In the genomic region with DNA sequence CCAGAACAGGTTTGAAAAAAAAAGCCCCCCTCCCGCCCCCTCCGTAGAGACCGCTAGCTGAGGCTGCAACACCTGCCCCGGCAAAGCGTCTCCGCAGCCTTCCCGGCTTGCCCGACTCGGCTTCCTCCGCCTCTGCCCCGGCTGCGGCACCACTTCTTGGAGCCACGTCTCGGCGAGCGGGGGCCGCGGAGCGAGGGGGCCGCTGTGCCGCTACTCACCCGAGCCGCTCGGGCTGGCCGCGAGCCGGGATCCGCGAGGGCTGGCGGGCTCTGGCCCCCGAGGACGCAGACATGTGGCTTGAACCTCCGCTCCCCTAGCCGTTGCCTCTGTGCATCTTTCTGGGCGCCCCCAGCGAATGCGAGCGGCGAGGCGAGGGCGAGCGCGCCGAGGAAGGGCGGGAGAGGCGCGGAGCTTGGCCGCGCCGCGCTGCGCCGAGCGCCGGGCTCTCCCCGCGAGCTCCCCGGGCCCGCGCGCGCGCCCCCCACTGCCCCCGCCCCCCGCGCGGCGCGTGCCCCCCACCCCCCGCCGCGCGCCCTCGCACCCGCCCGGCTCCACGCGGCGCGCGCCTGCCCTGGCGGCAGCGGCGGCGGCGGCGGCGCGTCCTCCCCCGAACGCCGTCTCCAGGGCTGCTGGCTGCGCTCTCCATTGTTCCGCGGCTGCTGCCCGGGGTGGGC, we compare ENCODE assay signal across 8 cellular contexts.
DNase-seq lines count a peak whose midpoint lies in the region; ATAC-seq and TF ChIP-seq lines count a peak whose summit lies in the region.

No MANE protein-coding gene starts in this region.

- H3K9ac ChIP-seq in SK-N-SH = no peak overlapping the region

- H3K9me3 ChIP-seq in SK-N-SH (no peaks in the 10 kb centered on the region), iPS-18c (ENCODE audit: control insufficient read depth, insufficient read depth, low read length) (no peaks in the 10 kb centered on the region)

- no peak for TF ChIP-seq CTCF in SK-N-SH (IDR thresholded peaks at IDR 0.05)

- H3K27me3 ChIP-seq in SK-N-SH (ENCODE audit: insufficient read depth) = peaks cover 28% of the 10 kb centered on the region

- H3K79me2 ChIP-seq in SK-N-SH (ENCODE audit: insufficient read depth) = no peaks in the 10 kb centered on the region

- H3K9me2 ChIP-seq in SK-N-SH = no peaks in the 10 kb centered on the region

- H3F3A ChIP-seq in SK-N-SH (replicated peaks; ENCODE audit: insufficient read depth) = no peaks in the 10 kb centered on the region

- H3K4me3 ChIP-seq in SK-N-SH (ENCODE audit: low read depth in 2 of 2, low read length in 1 of 2) (peak overlapping the region in 1 of 2 experiments; percentile 24; a peak in 2 of 4 replicates), iPS-18c (ENCODE audit: insufficient read depth, low read depth, low read length) (peak overlapping the region; percentile 60)

- ATAC-seq in HG02678 (IDR thresholded peaks at IDR 0.05; ENCODE audit: unreplicated experiment) = no peak

- POLR2A ChIA-PET in SK-N-SH (lab: Yijun Ruan, JAX) = no interaction called here

- TF ChIP-seq EP300 in SK-N-SH (IDR thresholded peaks at IDR 0.05; ENCODE audit: borderline replicate concordance in 1 of 2, low read depth in 1 of 2, low read length in 1 of 2) = no peak

- no peak for TF ChIP-seq RAD21 in SK-N-SH (IDR thresholded peaks at IDR 0.05; ENCODE audit: low read length)

- DNase-seq in NCI-H2081 (lab: John Stamatoyannopoulos, UW) = peak; percentile 41 to 65
- DNase-seq in NCI-H2081 treated with DMSO at 0.1 percent for 48 hours (lab: John Stamatoyannopoulos, UW) = no peak
- DNase-seq in SK-N-SH = peak; percentile 75
- DNase-seq in substantia nigra (lab: John Stamatoyannopoulos, UW) = peak in 42 of 49 donors; percentile 11 to 79 (median 59)
- DNase-seq in stimulated activated naive CD4-positive, alpha-beta T cell (lab: John Stamatoyannopoulos, UW) = no peak
- DNase-seq in stimulated activated CD4-positive, alpha-beta T cell treated with anti-CD3 and anti-CD28 coated beads, Interleukin-4, amount 100 ng/mL, for 4 hours = no peak

- H3K27ac ChIP-seq in SK-N-SH (ENCODE audit: low read depth in 2 of 2, low read length in 1 of 2) (no peak overlapping the region), substantia nigra (ENCODE audit: low read depth, low read length, poor library complexity, severe bottlenecking) (peak overlapping the region; percentile 90)

- peak overlapping the region; percentile 60; the same call in 1 of the 2 replicates for H3K4me2 ChIP-seq in SK-N-SH

- no peak overlapping the region for H2AFZ ChIP-seq in SK-N-SH (ENCODE audit: low read depth)

- WGBS in SK-N-SH (ENCODE audit: low lambda C conversion rate) = 4% methylated on average over 25 of the region's 96 CpGs

- H3K36me3 ChIP-seq in SK-N-SH (replicated peaks in 1 of 2; ENCODE audit: control insufficient read depth in 1 of 2, insufficient read depth in 2 of 2, low read length in 1 of 2) = no peaks in the 10 kb centered on the region

- CTCF ChIA-PET in SK-N-SH (lab: Yijun Ruan, JAX) = no interaction called here

- H4K20me1 ChIP-seq in SK-N-SH (ENCODE audit: insufficient read depth) = no peaks in the 10 kb centered on the region

- H3K4me1 ChIP-seq in SK-N-SH (ENCODE audit: control insufficient read depth in 1 of 2, insufficient read depth in 2 of 2, low read depth in 1 of 2, low read length in 1 of 2) = no peaks in the 10 kb centered on the region; a peak in 1 of 4 replicates

TF ChIP-seq in SK-N-SH, 30 proteins besides CTCF, POLR2A, EP300 and RAD21:
- TF ChIP-seq, protein P1, sequence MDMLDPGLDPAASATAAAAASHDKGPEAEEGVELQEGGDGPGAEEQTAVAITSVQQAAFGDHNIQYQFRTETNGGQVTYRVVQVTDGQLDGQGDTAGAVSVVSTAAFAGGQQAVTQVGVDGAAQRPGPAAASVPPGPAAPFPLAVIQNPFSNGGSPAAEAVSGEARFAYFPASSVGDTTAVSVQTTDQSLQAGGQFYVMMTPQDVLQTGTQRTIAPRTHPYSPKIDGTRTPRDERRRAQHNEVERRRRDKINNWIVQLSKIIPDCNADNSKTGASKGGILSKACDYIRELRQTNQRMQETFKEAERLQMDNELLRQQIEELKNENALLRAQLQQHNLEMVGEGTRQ (IDR thresholded peaks at IDR 0.05; ENCODE audit: borderline replicate concordance, low read depth, low read length) = no peak
- no peak for TF ChIP-seq GATA2 (CRISPR knock-in tag; IDR thresholded peaks at IDR 0.05)
- TF ChIP-seq TAF1 (IDR thresholded peaks at IDR 0.05; ENCODE audit: borderline replicate concordance, low read depth, low read length) = no peak
- TF ChIP-seq TEAD4 (IDR thresholded peaks at IDR 0.05; ENCODE audit: borderline replicate concordance, insufficient read depth) = no peak
- TF ChIP-seq, protein P2, sequence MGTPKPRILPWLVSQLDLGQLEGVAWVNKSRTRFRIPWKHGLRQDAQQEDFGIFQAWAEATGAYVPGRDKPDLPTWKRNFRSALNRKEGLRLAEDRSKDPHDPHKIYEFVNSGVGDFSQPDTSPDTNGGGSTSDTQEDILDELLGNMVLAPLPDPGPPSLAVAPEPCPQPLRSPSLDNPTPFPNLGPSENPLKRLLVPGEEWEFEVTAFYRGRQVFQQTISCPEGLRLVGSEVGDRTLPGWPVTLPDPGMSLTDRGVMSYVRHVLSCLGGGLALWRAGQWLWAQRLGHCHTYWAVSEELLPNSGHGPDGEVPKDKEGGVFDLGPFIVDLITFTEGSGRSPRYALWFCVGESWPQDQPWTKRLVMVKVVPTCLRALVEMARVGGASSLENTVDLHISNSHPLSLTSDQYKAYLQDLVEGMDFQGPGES (IDR thresholded peaks at IDR 0.05; ENCODE audit: low read depth, low read length) = no peak
- TF ChIP-seq SIN3A (IDR thresholded peaks at IDR 0.05; ENCODE audit: borderline replicate concordance, low read depth, low read length) = no peak
- TF ChIP-seq FOXJ3 (CRISPR knock-in tag; IDR thresholded peaks at IDR 0.05) = no peak
- TF ChIP-seq, protein P3, sequence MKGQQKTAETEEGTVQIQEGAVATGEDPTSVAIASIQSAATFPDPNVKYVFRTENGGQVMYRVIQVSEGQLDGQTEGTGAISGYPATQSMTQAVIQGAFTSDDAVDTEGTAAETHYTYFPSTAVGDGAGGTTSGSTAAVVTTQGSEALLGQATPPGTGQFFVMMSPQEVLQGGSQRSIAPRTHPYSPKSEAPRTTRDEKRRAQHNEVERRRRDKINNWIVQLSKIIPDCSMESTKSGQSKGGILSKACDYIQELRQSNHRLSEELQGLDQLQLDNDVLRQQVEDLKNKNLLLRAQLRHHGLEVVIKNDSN (IDR thresholded peaks at IDR 0.05; ENCODE audit: borderline replicate concordance, low read depth) = no peak
- TF ChIP-seq FOXM1 (IDR thresholded peaks at IDR 0.05; ENCODE audit: low read depth) = no peak
- TF ChIP-seq GABPA (IDR thresholded peaks at IDR 0.05; ENCODE audit: low read depth) = no peak
- TF ChIP-seq TCF12 (IDR thresholded peaks at IDR 0.05) = no peak
- no peak for TF ChIP-seq ELF1 (IDR thresholded peaks at IDR 0.05)
- no peak for TF ChIP-seq SMC3 (IDR thresholded peaks at IDR 0.05; ENCODE audit: low read depth, low read length)
- no peak for TF ChIP-seq EZH2phosphoT487 (IDR thresholded peaks at IDR 0.05; ENCODE audit: borderline replicate concordance, low read depth)
- TF ChIP-seq, protein P4, sequence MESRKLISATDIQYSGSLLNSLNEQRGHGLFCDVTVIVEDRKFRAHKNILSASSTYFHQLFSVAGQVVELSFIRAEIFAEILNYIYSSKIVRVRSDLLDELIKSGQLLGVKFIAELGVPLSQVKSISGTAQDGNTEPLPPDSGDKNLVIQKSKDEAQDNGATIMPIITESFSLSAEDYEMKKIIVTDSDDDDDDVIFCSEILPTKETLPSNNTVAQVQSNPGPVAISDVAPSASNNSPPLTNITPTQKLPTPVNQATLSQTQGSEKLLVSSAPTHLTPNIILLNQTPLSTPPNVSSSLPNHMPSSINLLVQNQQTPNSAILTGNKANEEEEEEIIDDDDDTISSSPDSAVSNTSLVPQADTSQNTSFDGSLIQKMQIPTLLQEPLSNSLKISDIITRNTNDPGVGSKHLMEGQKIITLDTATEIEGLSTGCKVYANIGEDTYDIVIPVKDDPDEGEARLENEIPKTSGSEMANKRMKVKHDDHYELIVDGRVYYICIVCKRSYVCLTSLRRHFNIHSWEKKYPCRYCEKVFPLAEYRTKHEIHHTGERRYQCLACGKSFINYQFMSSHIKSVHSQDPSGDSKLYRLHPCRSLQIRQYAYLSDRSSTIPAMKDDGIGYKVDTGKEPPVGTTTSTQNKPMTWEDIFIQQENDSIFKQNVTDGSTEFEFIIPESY (IDR thresholded peaks at IDR 0.05; ENCODE audit: borderline replicate concordance, low read depth) = no peak

Comparison
In these comparisons a context has a peak if more than half of its experiments do, and no peak if none do; other contexts are left out.
1. DNase-seq: peak in NCI-H2081 (2 of 2), SK-N-SH (single experiment) and substantia nigra (42 of 49); none in NCI-H2081 treated with DMSO at 0.1 percent for 48 hours (single experiment), stimulated activated naive CD4-positive, alpha-beta T cell (0 of 6) and stimulated activated CD4-positive, alpha-beta T cell treated with anti-CD3 and anti-CD28 coated beads, Interleukin-4, amount 100 ng/mL, for 4 hours (0 of 2).